ENCODE assay signal across 8 cellular contexts in genomic region chr9:127970401-127971313, GRCh38. TPM values are rescaled to one million over a fixed set of nuclear protein-coding genes. Genes with fewer than 3 reads are reported as not detected.
DNase-seq lines count a peak whose midpoint lies in the region; ATAC-seq, FAIRE-seq and TF ChIP-seq lines count a peak whose summit lies in the region.

No MANE protein-coding gene starts in this region.

- DNase-seq in A673 (ENCODE audit: low spot score): peak; percentile 50
- DNase-seq in GM19239 (ENCODE audit: insufficient read length, low spot score): peak; percentile 93
- DNase-seq in natural killer cell: no peak
- DNase-seq in NOMO-1 (lab: John Stamatoyannopoulos, UW; ENCODE audit: unreplicated experiment in 2 of 2): no peak
- no peak for DNase-seq in mucosa of gallbladder (ENCODE audit: low spot score)

- CTCF ChIA-PET in A673 (lab: Charles Lee): no interaction called here

- TF ChIP-seq CTCF in A673 (conservative IDR thresholded peaks at IDR 0.05; ENCODE audit: low read depth, low read length) (no peak), OCI-LY3 (IDR thresholded peaks at IDR 0.05; ENCODE audit: low read depth, low read length) (no peak), natural killer cell (IDR thresholded peaks at IDR 0.05) (no peak)

- H3K9ac ChIP-seq in OCI-LY3 (ENCODE audit: low read length): peak overlapping the region; percentile 67

- peak; percentile 97 for FAIRE-seq in GM19239 (lab: Jason Lieb, UNC)

- ATAC-seq in HG03159 (IDR thresholded peaks at IDR 0.05; ENCODE audit: unreplicated experiment): peak; percentile 61
- ATAC-seq in natural killer cell: peak; percentile 37 to 50 (median 40)

- POLR2A ChIA-PET in A673 (lab: Charles Lee; ENCODE audit: low non-redundant PET): no interaction called here

- peak overlapping the region; percentile 85 for H3K4me2 ChIP-seq in OCI-LY3 (ENCODE audit: low read length)

- H3K9me3 ChIP-seq in A673 (ENCODE audit: low read depth, low read length, poor library complexity, severe bottlenecking) (no peaks in the 10 kb centered on the region), OCI-LY3 (ENCODE audit: insufficient read depth, low read length) (no peaks in the 10 kb centered on the region)

- no TSS peak for BruUV-seq in A673 (replicated peaks; lab: Mats Ljungman, UMichigan)

- peaks cover 93% of the 10 kb centered on the region for H3K4me1 Mint-ChIP-seq in activated naive CD4-positive, alpha-beta T cell treated with anti-CD3 and anti-CD28 coated beads, Interleukin-2, amount 50 U/mL, for 24 hours
- peaks cover 19 to 43% of the 10 kb centered on the region in 2 donors for H3K4me1 Mint-ChIP-seq in natural killer cell

- no peaks in the 10 kb centered on the region for H3K36me3 Mint-ChIP-seq in activated naive CD4-positive, alpha-beta T cell treated with anti-CD3 and anti-CD28 coated beads, Interleukin-2, amount 50 U/mL, for 24 hours
- H3K36me3 Mint-ChIP-seq in natural killer cell: no peaks in the 10 kb centered on the region

- no peaks in the 10 kb centered on the region for H3K9me3 Mint-ChIP-seq in activated naive CD4-positive, alpha-beta T cell treated with anti-CD3 and anti-CD28 coated beads, Interleukin-2, amount 50 U/mL, for 24 hours
- no peaks in the 10 kb centered on the region for H3K9me3 Mint-ChIP-seq in natural killer cell

- H3K36me3 ChIP-seq in A673 (ENCODE audit: insufficient read depth, low read length, poor library complexity, severe bottlenecking) (no peaks in the 10 kb centered on the region), OCI-LY3 (replicated peaks; ENCODE audit: low read depth, low read length) (peaks cover 4% of the 10 kb centered on the region)

- no peaks in the 10 kb centered on the region for H3K27me3 Mint-ChIP-seq in activated naive CD4-positive, alpha-beta T cell treated with anti-CD3 and anti-CD28 coated beads, Interleukin-2, amount 50 U/mL, for 24 hours
- H3K27me3 Mint-ChIP-seq in natural killer cell (ENCODE audit: low read depth in 2 of 2): no peaks in the 10 kb centered on the region

- H3K79me2 ChIP-seq in OCI-LY3 (ENCODE audit: low read length): peaks cover 59% of the 10 kb centered on the region

- H3K27me3 ChIP-seq in A673 (replicated peaks; ENCODE audit: insufficient read depth, low read depth, low read length, poor library complexity) (no peaks in the 10 kb centered on the region), OCI-LY3 (ENCODE audit: low read depth, low read length) (no peaks in the 10 kb centered on the region)

- H3K27ac ChIP-seq in A673 (ENCODE audit: low read depth, low read length, poor library complexity, severe bottlenecking) (peak overlapping the region; percentile 96), OCI-LY3 (ENCODE audit: low read length) (peak overlapping the region; percentile 96)

- H4K20me1 ChIP-seq in OCI-LY3 (ENCODE audit: insufficient read depth, low read length): peaks cover 2% of the 10 kb centered on the region; the same call in 1 of the 2 replicates

- H3K27ac Mint-ChIP-seq in activated naive CD4-positive, alpha-beta T cell treated with anti-CD3 and anti-CD28 coated beads, Interleukin-2, amount 50 U/mL, for 24 hours: peak overlapping the region; percentile 98
- H3K27ac Mint-ChIP-seq in natural killer cell: peak overlapping the region; percentile 41 to 86

- peaks cover 79% of the 10 kb centered on the region for H3K4me1 ChIP-seq in A673 (ENCODE audit: insufficient read depth, low read length, poor library complexity, severe bottlenecking)
- peaks cover 71% of the 10 kb centered on the region for H3K4me1 ChIP-seq in OCI-LY3 (ENCODE audit: low read length)

- H3K4me3 ChIP-seq in A673 (ENCODE audit: low read depth, low read length, poor library complexity, severe bottlenecking) (no peak overlapping the region), OCI-LY3 (ENCODE audit: low read length) (peak overlapping the region; percentile 66)

- no peak overlapping the region for H2AFZ ChIP-seq in OCI-LY3 (ENCODE audit: low read depth, low read length)

- intact Hi-C loops in A673 (cut with micrococcal nuclease; ENCODE audit: unreplicated experiment) (no loop called here), natural killer cell (cut with micrococcal nuclease) (no loop called here)

- peak overlapping the region; percentile 78 for H3K4me3 Mint-ChIP-seq in activated naive CD4-positive, alpha-beta T cell treated with anti-CD3 and anti-CD28 coated beads, Interleukin-2, amount 50 U/mL, for 24 hours
- peak overlapping the region; percentile 45 for H3K4me3 Mint-ChIP-seq in natural killer cell

RNA-seq across cellular contexts. Expression of gene EEIG1, which starts 10.1 kb away (rescaled TPM):
- total RNA-seq in A673 (2021): 30.0 and 34.1 TPM in 2 replicates
- 10 to 100 TPM; 10.3 to 36.0 (median 28.2) TPM for total RNA-seq in natural killer cell
- 220 TPM for total RNA-seq in mucosa of gallbladder

RNA-seq across cellular contexts. Expression of gene DPM2, which starts 33.0 kb away (rescaled TPM):
- total RNA-seq in A673 (2021) (51.5 and 52.9 TPM in 2 replicates), natural killer cell (10 to 100 TPM; 22.9 to 31.4 (median 24.1) TPM), mucosa of gallbladder (36.6 TPM)

RNA-seq across cellular contexts. Expression of gene PIP5KL1, which starts 40.1 kb away (rescaled TPM):
- total RNA-seq in A673 (2021): 2.6 and 3.9 TPM in 2 replicates
- 1 to 10 TPM in 1 of 3 donors, under 1 TPM in 2; 0.52 to 1.4 (median 0.97) TPM for total RNA-seq in natural killer cell
- 4.9 TPM for total RNA-seq in mucosa of gallbladder

RNA-seq across cellular contexts. Expression of gene ST6GALNAC4, which starts 53.8 kb away (rescaled TPM):
- 11.8 and 15.8 TPM in 2 replicates for total RNA-seq in A673 (2021)
- total RNA-seq in natural killer cell: 10 to 100 TPM; 18.8 to 33.0 (median 20.4) TPM
- 42.1 TPM for total RNA-seq in mucosa of gallbladder

Comparison
In these comparisons a context has a peak if more than half of its experiments do, and no peak if none do; other contexts are left out.
1. DNase-seq: peak in A673 (single experiment) and GM19239 (single experiment); none in natural killer cell (single experiment), NOMO-1 (0 of 2) and mucosa of gallbladder (single experiment).